In the genomic region with DNA sequence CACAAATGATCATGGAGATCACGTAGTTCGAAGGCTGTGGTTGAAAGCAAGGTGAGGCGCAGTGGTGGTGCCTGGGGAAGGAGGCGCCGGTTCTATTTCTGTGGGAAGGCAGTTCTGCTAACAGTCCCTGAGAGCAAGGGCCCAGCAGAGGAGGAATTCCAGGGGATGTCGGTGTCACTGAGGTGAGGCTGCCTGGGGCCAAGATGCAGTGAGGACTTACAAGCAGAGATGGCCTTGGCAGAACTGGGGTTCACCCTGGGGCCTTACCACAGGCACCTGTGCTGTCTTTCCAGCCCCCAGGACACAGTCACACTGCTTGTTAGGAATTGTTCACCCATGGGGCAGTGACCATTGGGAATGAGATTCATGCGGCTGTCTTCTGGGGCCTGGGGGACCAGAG, we compare ENCODE assay signal across 18 cellular contexts. TPM values are rescaled to one million over a fixed set of nuclear protein-coding genes. Genes with fewer than 3 reads are reported as not detected.
A peak's percentile ranks its signal among the peaks of the same experiment; 100 is the strongest.
DNase-seq lines count a peak whose midpoint lies in the region; ATAC-seq and TF ChIP-seq lines count a peak whose summit lies in the region.
"Had no signal": no experiment of that assay in that cellular context is flagged by ENCODE, and none has a peak within 500 bp of the region (broad histone marks: within the 10 kb centered on the region; RNA-seq: fewer than 3 reads in every experiment).

No MANE protein-coding gene starts in this region.

- peak; percentile 25 for DNase-seq in Right ventricle myocardium superior
- no peak for DNase-seq in left cardiac atrium
- DNase-seq in endothelial cell (ENCODE audit: low spot score) = no peak
- peak; percentile 78 for DNase-seq in osteocyte (ENCODE audit: extremely low spot score, unreplicated experiment)
- DNase-seq in naive thymus-derived CD8-positive, alpha-beta T cell = no peak
- DNase-seq in CD8-positive, alpha-beta memory T cell = no peak
- no peak for DNase-seq in activated CD8-positive, alpha-beta T cell treated with anti-CD3 and anti-CD28 coated beads for 36 hours
- DNase-seq: CD4-positive, CD25-positive, alpha-beta regulatory T cell; H9; IMR-90; MM.1S; NCI-H2029; NCI-H524 treated with DMSO at 0.1 percent for 48 hours; NCI-H774; SJCRH30 had no signal

- H3K36me3 ChIP-seq in CD8-positive, alpha-beta memory T cell (ENCODE audit: insufficient read depth, low read length) = no peaks in the 10 kb centered on the region

- no peak overlapping the region for H3K4me3 ChIP-seq in CD8-positive, alpha-beta memory T cell (ENCODE audit: low read length)
- H3K4me3 ChIP-seq: BLaER1, SJCRH30 had no signal

- H3K27ac Mint-ChIP-seq in endothelial cell (ENCODE audit: unreplicated experiment) (peak overlapping the region; percentile 44), osteocyte (ENCODE audit: unreplicated experiment) (no peak overlapping the region)
- H3K27ac Mint-ChIP-seq in naive thymus-derived CD8-positive, alpha-beta T cell = peak overlapping the region in 1 of 10 donors; percentile 49
- H3K27ac Mint-ChIP-seq in CD8-positive, alpha-beta memory T cell = peak overlapping the region in 1 of 8 donors; percentile 9
- no peak overlapping the region for H3K27ac Mint-ChIP-seq in activated CD8-positive, alpha-beta T cell treated with anti-CD3 and anti-CD28 coated beads for 36 hours
- H3K27ac Mint-ChIP-seq: CD4-positive, CD25-positive, alpha-beta regulatory T cell had no signal

- intact Hi-C loops in Right ventricle myocardium superior (cut with DNase I) (no loop called here), left cardiac atrium (cut with DNase I) (no loop called here)
- intact Hi-C loops in activated CD8-positive, alpha-beta T cell treated with anti-CD3 and anti-CD28 coated beads for 36 hours (cut with micrococcal nuclease) = no loop called here

- H3K9me3 Mint-ChIP-seq in endothelial cell (ENCODE audit: unreplicated experiment) (no peaks in the 10 kb centered on the region), osteocyte (ENCODE audit: unreplicated experiment) (no peaks in the 10 kb centered on the region)
- no peaks in the 10 kb centered on the region for H3K9me3 Mint-ChIP-seq in naive thymus-derived CD8-positive, alpha-beta T cell
- no peaks in the 10 kb centered on the region for H3K9me3 Mint-ChIP-seq in CD8-positive, alpha-beta memory T cell
- H3K9me3 Mint-ChIP-seq in activated CD8-positive, alpha-beta T cell treated with anti-CD3 and anti-CD28 coated beads for 36 hours = no peaks in the 10 kb centered on the region
- H3K9me3 Mint-ChIP-seq: H9 had no signal

- H3K9me3 ChIP-seq in CD8-positive, alpha-beta memory T cell (ENCODE audit: low read length) = no peaks in the 10 kb centered on the region
- H3K9me3 ChIP-seq: BLaER1, SJCRH30 had no signal

- H3K36me3 Mint-ChIP-seq in endothelial cell (ENCODE audit: low read depth, unreplicated experiment) (peaks cover 46% of the 10 kb centered on the region), osteocyte (ENCODE audit: unreplicated experiment) (peaks cover 45% of the 10 kb centered on the region)
- peaks cover 0 to 23% (median 0%) of the 10 kb centered on the region in 3 donors for H3K36me3 Mint-ChIP-seq in naive thymus-derived CD8-positive, alpha-beta T cell
- peaks cover 0 to 47% (median 2%) of the 10 kb centered on the region in 3 donors for H3K36me3 Mint-ChIP-seq in CD8-positive, alpha-beta memory T cell
- H3K36me3 Mint-ChIP-seq in activated CD8-positive, alpha-beta T cell treated with anti-CD3 and anti-CD28 coated beads for 36 hours (ENCODE audit: low read depth) = peaks cover 5% of the 10 kb centered on the region

- H3K27me3 Mint-ChIP-seq in endothelial cell (ENCODE audit: unreplicated experiment) = peaks cover 41% of the 10 kb centered on the region
- H3K27me3 Mint-ChIP-seq in osteocyte (ENCODE audit: unreplicated experiment) = no peaks in the 10 kb centered on the region
- no peaks in the 10 kb centered on the region for H3K27me3 Mint-ChIP-seq in naive thymus-derived CD8-positive, alpha-beta T cell
- H3K27me3 Mint-ChIP-seq in CD8-positive, alpha-beta memory T cell = peaks cover 0 to 2% of the 10 kb centered on the region in 2 donors
- H3K27me3 Mint-ChIP-seq in activated CD8-positive, alpha-beta T cell treated with anti-CD3 and anti-CD28 coated beads for 36 hours = no peaks in the 10 kb centered on the region
- H3K27me3 Mint-ChIP-seq: CD4-positive, CD25-positive, alpha-beta regulatory T cell had no signal

- CTCF ChIA-PET in CD8-positive, alpha-beta memory T cell (lab: Charles Lee) = interaction anchor here (2.3 kb wide), 1 partner anchor 17 kb away, joined by 7 read pairs; no protein-coding TSS in a partner anchor
- CTCF ChIA-PET in activated CD8-positive, alpha-beta T cell treated with anti-CD3 and anti-CD28 coated beads for 36 hours (lab: Charles Lee) = interaction anchor here (1.7 to 5.3 kb wide), 3 partner anchors 17 to 29 kb away, joined by 7 to 23 read pairs (median 8); a partner anchor contains a TSS

- no peak overlapping the region for H3K27ac ChIP-seq in CD8-positive, alpha-beta memory T cell (ENCODE audit: low read depth, low read length)
- H3K27ac ChIP-seq: BLaER1, KMS-11, SJCRH30 had no signal

- no peak for TF ChIP-seq CTCF in endothelial cell (IDR thresholded peaks at IDR 0.05; ENCODE audit: unreplicated experiment)
- TF ChIP-seq CTCF in osteocyte (IDR thresholded peaks at IDR 0.05) = no peak
- no peak for TF ChIP-seq CTCF in activated CD8-positive, alpha-beta T cell treated with anti-CD3 and anti-CD28 coated beads for 36 hours (IDR thresholded peaks at IDR 0.05)

- H3K4me1 Mint-ChIP-seq in endothelial cell (ENCODE audit: unreplicated experiment) (peaks cover 40% of the 10 kb centered on the region), osteocyte (ENCODE audit: unreplicated experiment) (peaks cover 12% of the 10 kb centered on the region)
- H3K4me1 Mint-ChIP-seq in naive thymus-derived CD8-positive, alpha-beta T cell = no peaks in the 10 kb centered on the region
- H3K4me1 Mint-ChIP-seq in CD8-positive, alpha-beta memory T cell = no peaks in the 10 kb centered on the region
- H3K4me1 Mint-ChIP-seq in activated CD8-positive, alpha-beta T cell treated with anti-CD3 and anti-CD28 coated beads for 36 hours (ENCODE audit: low read depth) = no peaks in the 10 kb centered on the region
- H3K4me1 Mint-ChIP-seq: CD4-positive, CD25-positive, alpha-beta regulatory T cell had no signal

- H3K4me3 Mint-ChIP-seq in endothelial cell (ENCODE audit: unreplicated experiment) (peak overlapping the region; percentile 33), osteocyte (ENCODE audit: unreplicated experiment) (no peak overlapping the region)
- no peak overlapping the region for H3K4me3 Mint-ChIP-seq in naive thymus-derived CD8-positive, alpha-beta T cell
- no peak overlapping the region for H3K4me3 Mint-ChIP-seq in CD8-positive, alpha-beta memory T cell
- H3K4me3 Mint-ChIP-seq in activated CD8-positive, alpha-beta T cell treated with anti-CD3 and anti-CD28 coated beads for 36 hours = no peak overlapping the region
- H3K4me3 Mint-ChIP-seq: CD4-positive, CD25-positive, alpha-beta regulatory T cell; H9 had no signal

- POLR2A ChIA-PET in naive thymus-derived CD8-positive, alpha-beta T cell (lab: Charles Lee) = no interaction called here
- POLR2A ChIA-PET in CD8-positive, alpha-beta memory T cell (lab: Charles Lee) = no interaction called here
- POLR2A ChIA-PET in activated CD8-positive, alpha-beta T cell treated with anti-CD3 and anti-CD28 coated beads for 36 hours (lab: Charles Lee) = no interaction called here

- no peak for ATAC-seq in Right ventricle myocardium superior (ENCODE audit: poor library complexity)
- no peak for ATAC-seq in left cardiac atrium
- no peak for ATAC-seq in naive thymus-derived CD8-positive, alpha-beta T cell
- no peak for ATAC-seq in activated CD8-positive, alpha-beta T cell treated with anti-CD3 and anti-CD28 coated beads for 36 hours

- no peaks in the 10 kb centered on the region for H3K27me3 ChIP-seq in CD8-positive, alpha-beta memory T cell (ENCODE audit: insufficient read depth, low read length, poor library complexity, severe bottlenecking)
- H3K27me3 ChIP-seq: BLaER1, SJCRH30 had no signal

- H3K4me1 ChIP-seq in CD8-positive, alpha-beta memory T cell (ENCODE audit: insufficient read depth, low read length) = no peaks in the 10 kb centered on the region
- H3K4me1 ChIP-seq: SJCRH30 had no signal

RNA-seq across cellular contexts. Expression of a gene that starts 26.7 kb away (rescaled TPM):
- total RNA-seq in Right ventricle myocardium superior = 2.7 TPM
- under 1 TPM in 1 of 2 donors, not detected in 1; 0.56 TPM for total RNA-seq in left cardiac atrium
- 13.8 TPM for total RNA-seq in endothelial cell (ENCODE audit: unreplicated experiment)
- not detected in 2 replicates for total RNA-seq in osteocyte
- not detected for total RNA-seq in naive thymus-derived CD8-positive, alpha-beta T cell
- polyA plus RNA-seq in naive thymus-derived CD8-positive, alpha-beta T cell = not detected
- total RNA-seq in CD8-positive, alpha-beta memory T cell = not detected
- not detected for polyA plus RNA-seq in CD8-positive, alpha-beta memory T cell
- not detected for total RNA-seq in activated CD8-positive, alpha-beta T cell treated with anti-CD3 and anti-CD28 coated beads for 36 hours
- total RNA-seq: CD4-positive, CD25-positive, alpha-beta regulatory T cell; H9; IMR-90 had no signal
- polyA plus RNA-seq: AG04450; CD4-positive, CD25-positive, alpha-beta regulatory T cell; IMR-90 had no signal

RNA-seq across cellular contexts. Expression of a gene that starts 46.2 kb away (rescaled TPM):
- total RNA-seq in Right ventricle myocardium superior (42.6 TPM), left cardiac atrium (10 to 100 TPM in 1 of 2 donors, 1 to 10 TPM in 1; 8.2 to 12.8 TPM), endothelial cell (ENCODE audit: unreplicated experiment) (not detected), osteocyte (not detected in 2 replicates)
- total RNA-seq in naive thymus-derived CD8-positive, alpha-beta T cell = not detected
- not detected for polyA plus RNA-seq in naive thymus-derived CD8-positive, alpha-beta T cell
- not detected for total RNA-seq in CD8-positive, alpha-beta memory T cell
- not detected for polyA plus RNA-seq in CD8-positive, alpha-beta memory T cell
- not detected for total RNA-seq in activated CD8-positive, alpha-beta T cell treated with anti-CD3 and anti-CD28 coated beads for 36 hours
- total RNA-seq: CD4-positive, CD25-positive, alpha-beta regulatory T cell; H9; IMR-90; SJCRH30 had no signal
- polyA plus RNA-seq: AG04450; CD4-positive, CD25-positive, alpha-beta regulatory T cell; IMR-90 had no signal

RNA-seq across cellular contexts. Expression of a gene that starts 54.6 kb away (rescaled TPM):
- total RNA-seq in Right ventricle myocardium superior (62.7 TPM), left cardiac atrium (10 to 100 TPM; 53.0 to 61.5 TPM), endothelial cell (ENCODE audit: unreplicated experiment) (206 TPM), osteocyte (131 and 135 TPM in 2 replicates)
- total RNA-seq in naive thymus-derived CD8-positive, alpha-beta T cell = 10 to 100 TPM; 35.2 to 36.9 TPM
- polyA plus RNA-seq in naive thymus-derived CD8-positive, alpha-beta T cell = 1 to 10 TPM; 1.1 to 6.0 (median 3.7) TPM
- 10 to 100 TPM; 39.9 to 40.7 TPM for total RNA-seq in CD8-positive, alpha-beta memory T cell
- polyA plus RNA-seq in CD8-positive, alpha-beta memory T cell = 8.0 TPM
- total RNA-seq in activated CD8-positive, alpha-beta T cell treated with anti-CD3 and anti-CD28 coated beads for 36 hours = 10 to 100 TPM; 20.6 to 22.0 TPM

RNA-seq across cellular contexts. Expression of a gene that starts 57.5 kb away (rescaled TPM):
- total RNA-seq in Right ventricle myocardium superior (33.9 TPM), left cardiac atrium (10 to 100 TPM; 36.3 to 37.9 TPM), endothelial cell (ENCODE audit: unreplicated experiment) (40.8 TPM), osteocyte (26.1 and 30.0 TPM in 2 replicates)
- total RNA-seq in naive thymus-derived CD8-positive, alpha-beta T cell = 10 to 100 TPM; 41.8 to 45.6 TPM
- polyA plus RNA-seq in naive thymus-derived CD8-positive, alpha-beta T cell = 10 to 100 TPM; 42.9 to 70.6 (median 49.1) TPM
- 10 to 100 TPM; 81.7 to 83.5 TPM for total RNA-seq in CD8-positive, alpha-beta memory T cell
- 69.7 TPM for polyA plus RNA-seq in CD8-positive, alpha-beta memory T cell
- 10 to 100 TPM; 59.7 to 64.2 TPM for total RNA-seq in activated CD8-positive, alpha-beta T cell treated with anti-CD3 and anti-CD28 coated beads for 36 hours

Comparison
In these comparisons a context has a peak if more than half of its experiments do, and no peak if none do; other contexts are left out.
1. DNase-seq: peak in Right ventricle myocardium superior (single experiment) and osteocyte (single experiment); none in left cardiac atrium (single experiment), endothelial cell (single experiment), naive thymus-derived CD8-positive, alpha-beta T cell (0 of 10), CD8-positive, alpha-beta memory T cell (0 of 5) and activated CD8-positive, alpha-beta T cell treated with anti-CD3 and anti-CD28 coated beads for 36 hours (single experiment).